Comparison of ENCODE assay signal across 15 cellular contexts in the genomic region with DNA sequence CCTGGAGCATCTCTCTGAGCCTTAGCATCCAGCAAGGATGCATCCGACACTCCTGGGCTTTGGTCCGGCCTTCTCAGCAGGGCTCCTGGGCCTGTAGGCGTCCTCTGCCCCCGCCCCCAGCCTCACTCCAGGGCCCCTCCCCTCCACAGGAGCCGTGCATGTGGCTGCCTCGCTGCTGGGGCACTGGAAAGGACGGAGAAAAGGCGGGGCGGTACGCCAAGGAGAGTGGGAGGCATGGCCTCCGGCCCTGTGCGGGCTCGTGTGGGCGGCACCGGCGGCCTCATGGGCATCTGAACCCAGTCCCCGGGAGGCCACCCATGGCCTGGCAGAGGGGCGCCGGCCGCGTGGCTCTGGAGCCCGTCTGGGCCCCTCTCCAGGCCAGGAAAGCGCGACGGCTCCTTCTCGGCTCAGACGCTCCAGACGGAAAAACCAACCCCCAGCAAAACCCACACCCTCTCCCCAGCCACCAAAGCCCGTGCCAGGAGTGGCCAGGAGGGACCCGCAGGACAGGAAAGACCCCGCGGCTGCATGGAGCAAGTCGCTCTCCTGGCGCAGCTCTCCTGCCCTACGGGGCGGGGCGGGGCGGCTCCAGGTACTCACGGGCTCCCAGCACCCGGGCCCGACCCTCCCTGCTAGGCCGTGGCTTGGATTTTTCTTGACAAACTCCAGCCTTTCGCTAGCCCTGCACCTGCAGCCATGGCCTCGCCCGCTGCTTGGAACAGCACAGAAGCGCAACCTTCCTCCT.
DNase-seq lines count a peak whose midpoint lies in the region; ATAC-seq and TF ChIP-seq lines count a peak whose summit lies in the region.
"Had no signal": no experiment of that assay in that cellular context is flagged by ENCODE, and none has a peak within 500 bp of the region (broad histone marks: within the 10 kb centered on the region; RNA-seq: fewer than 3 reads in every experiment).

No MANE protein-coding gene starts in this region.

- H3K4me3 Mint-ChIP-seq in H9 (no peak overlapping the region), endodermal cell (no peak overlapping the region)
- H3K4me3 Mint-ChIP-seq: CD14-positive monocyte; CD8-positive, alpha-beta T cell had no signal

- H3K79me2 ChIP-seq in H9 (ENCODE audit: insufficient read depth, low read length) (no peaks in the 10 kb centered on the region), MM.1S (ENCODE audit: low read length) (no peaks in the 10 kb centered on the region)

- no peak overlapping the region for H3K14ac ChIP-seq in H9 (ENCODE audit: insufficient read depth, low read length)

- no peaks in the 10 kb centered on the region for H3K79me1 ChIP-seq in H9 (ENCODE audit: insufficient read depth, low read depth, low read length, poor library complexity, severe bottlenecking)

- H3K9ac ChIP-seq in H9 (ENCODE audit: extremely low read depth, insufficient read length, low read length) (no peak overlapping the region), endodermal cell (ENCODE audit: extremely low read depth, low read length, poor library complexity, severe bottlenecking) (no peak overlapping the region), MM.1S (ENCODE audit: low read length) (no peak overlapping the region)

- DNase-seq in H9 (peak; percentile 37), endodermal cell (peak; percentile 58), islet precursor cell (peak; percentile 51), aorta (no peak), GM13977 (ENCODE audit: low spot score) (no peak), glomerular visceral epithelial cell (ENCODE audit: extremely low spot score) (no peak), MM.1S (no peak)
- DNase-seq: CD8-positive, alpha-beta T cell; COR-L47; DMS153; DND-41; GF-D8 had no signal

- no peaks in the 10 kb centered on the region for H4K20me1 ChIP-seq in H9 (ENCODE audit: control insufficient read depth, insufficient read depth, insufficient read length)
- no peaks in the 10 kb centered on the region for H4K20me1 ChIP-seq in MM.1S (ENCODE audit: insufficient read depth, low read length)

- no peaks in the 10 kb centered on the region for H3K4me1 ChIP-seq in H9 (ENCODE audit: insufficient read depth, low read length)
- no peaks in the 10 kb centered on the region for H3K4me1 ChIP-seq in endodermal cell (ENCODE audit: control insufficient read depth, insufficient read depth, low read length)
- no peaks in the 10 kb centered on the region for H3K4me1 ChIP-seq in aorta (ENCODE audit: control insufficient read depth in 1 of 2, insufficient read depth in 2 of 2, low read length in 2 of 2)
- H3K4me1 ChIP-seq in MM.1S (ENCODE audit: low read length), result no peaks in the 10 kb centered on the region
- H3K4me1 ChIP-seq: A549 had no signal

- H3K9me3 Mint-ChIP-seq in H9 (no peaks in the 10 kb centered on the region), endodermal cell (peaks cover 2% of the 10 kb centered on the region)
- H3K9me3 Mint-ChIP-seq: CD8-positive, alpha-beta T cell had no signal

- H2BK120ac ChIP-seq in H9 (ENCODE audit: low read depth, low read length, poor library complexity, severe bottlenecking), result no peak overlapping the region

- no peak overlapping the region for H3K18ac ChIP-seq in H9 (ENCODE audit: insufficient read length, low read depth, low read length)

- H3K27ac Mint-ChIP-seq in H9, result no peak overlapping the region
- H3K27ac Mint-ChIP-seq in endodermal cell, result no peak overlapping the region
- H3K27ac Mint-ChIP-seq: CD14-positive monocyte; CD8-positive, alpha-beta T cell had no signal

- no peak overlapping the region for H4K8ac ChIP-seq in H9 (replicated peaks; ENCODE audit: insufficient read length, low read depth, low read length)

- H3K27me3 Mint-ChIP-seq in H9 (ENCODE audit: low read depth) (no peaks in the 10 kb centered on the region), endodermal cell (ENCODE audit: insufficient read depth) (no peaks in the 10 kb centered on the region)

- no peaks in the 10 kb centered on the region for H3F3A ChIP-seq in MM.1S (ENCODE audit: insufficient read depth, low read length)

- H3T11ph ChIP-seq in H9 (ENCODE audit: low read length), result no peak overlapping the region

- H3K36me3 ChIP-seq in endodermal cell (ENCODE audit: control insufficient read depth, insufficient read depth, low read length) (no peaks in the 10 kb centered on the region), aorta (ENCODE audit: control insufficient read depth in 1 of 2, insufficient read depth in 2 of 2, low read length in 1 of 2) (no peaks in the 10 kb centered on the region), MM.1S (replicated peaks; ENCODE audit: insufficient read depth, low read length) (no peaks in the 10 kb centered on the region)

- no peak overlapping the region for H2BK5ac ChIP-seq in H9 (ENCODE audit: insufficient read length, low read length)

- peak; percentile 52 for ATAC-seq in aorta (ENCODE audit: low FRiP score)
- ATAC-seq: A549; CD8-positive, alpha-beta T cell; HepG2 had no signal

- no peak overlapping the region for H2BK15ac ChIP-seq in H9 (ENCODE audit: low read depth, low read length)

- no peak overlapping the region for H3K4me3 ChIP-seq in endodermal cell (ENCODE audit: low read length)
- no peak overlapping the region for H3K4me3 ChIP-seq in aorta (ENCODE audit: low read length in 2 of 2)
- no peak overlapping the region for H3K4me3 ChIP-seq in MM.1S (ENCODE audit: low read length)
- H3K4me3 ChIP-seq: A549 had no signal

- TF ChIP-seq CTCF in H9 (conservative IDR thresholded peaks at IDR 0.05), result no peak
- TF ChIP-seq CTCF in endodermal cell (conservative IDR thresholded peaks at IDR 0.05), result no peak
- no peak for TF ChIP-seq CTCF in GM13977 (IDR thresholded peaks at IDR 0.05; ENCODE audit: extremely low read depth, insufficient read depth, missing control alignments)
- TF ChIP-seq CTCF in MM.1S (IDR thresholded peaks at IDR 0.05; ENCODE audit: low read length), result no peak

- H2AFZ ChIP-seq in H9 (ENCODE audit: low read length) (no peak overlapping the region), MM.1S (ENCODE audit: low read length) (no peak overlapping the region)

- no peak overlapping the region for H3K56ac ChIP-seq in H9 (ENCODE audit: insufficient read length, low read depth, low read length)

- no peak overlapping the region for H4K5ac ChIP-seq in H9 (ENCODE audit: insufficient read length, low read depth, low read length)

- H3K23ac ChIP-seq in H9 (ENCODE audit: insufficient read length, low read depth, low read length), result no peak overlapping the region

- H3K4me2 ChIP-seq in H9 (ENCODE audit: insufficient read depth, insufficient read length, low read length) (no peak overlapping the region), MM.1S (ENCODE audit: low read depth, low read length) (no peak overlapping the region)
- H3K4me2 ChIP-seq: A549 had no signal

- H2BK12ac ChIP-seq in H9 (ENCODE audit: insufficient read length, low read depth, low read length), result no peak overlapping the region

- no peak overlapping the region for H3K4ac ChIP-seq in H9 (ENCODE audit: low read depth, low read length)

- no CpG with 5 or more reads among the region's 46 CpGs for WGBS in H9 (ENCODE audit: extremely low coverage, insufficient read length, low lambda C conversion rate)
- WGBS in endodermal cell (ENCODE audit: insufficient coverage in 1 of 2, insufficient read length in 1 of 2), 2 experiments, result 93 to 96% methylated on average over 9 to 46 of the region's 46 CpGs
- WGBS in aorta, 2 donors, result 74 to 83% methylated on average over 41 to 46 of the region's 46 CpGs

- H3K4me1 Mint-ChIP-seq in H9, result peaks cover 0 to 12% of the 10 kb centered on the region in 2 experiments; a peak in 3 of 4 replicates
- H3K4me1 Mint-ChIP-seq in endodermal cell, result peaks cover 13% of the 10 kb centered on the region
- H3K4me1 Mint-ChIP-seq: CD14-positive monocyte had no signal

- no peaks in the 10 kb centered on the region for H3K9me3 ChIP-seq in H9 (ENCODE audit: control insufficient read depth, low read depth, low read length)
- H3K9me3 ChIP-seq in endodermal cell (ENCODE audit: control insufficient read depth, low read length), result no peaks in the 10 kb centered on the region
- peaks cover 3% of the 10 kb centered on the region for H3K9me3 ChIP-seq in aorta (ENCODE audit: control insufficient read depth, low read length)
- no peaks in the 10 kb centered on the region for H3K9me3 ChIP-seq in MM.1S (replicated peaks; ENCODE audit: insufficient read depth, low read length)
- H3K9me3 ChIP-seq: A549 had no signal

- H3K36me3 Mint-ChIP-seq in H9 (ENCODE audit: insufficient read depth in 1 of 3, low read depth in 3 of 3) (no peaks in the 10 kb centered on the region; a peak in 1 of 7 replicates), endodermal cell (ENCODE audit: low read depth) (no peaks in the 10 kb centered on the region)
- H3K36me3 Mint-ChIP-seq: CD14-positive monocyte; CD8-positive, alpha-beta T cell had no signal

- in situ Hi-C loops in GM13977 (cut with MboI; ENCODE audit: low pct_unique_long_range_greater_than_20kb, low sequenced_read_pairs, unreplicated experiment), result no loop called here

- intact Hi-C loops in aorta (cut with DNase I), result no loop called here

- H3K27ac ChIP-seq in H9 (ENCODE audit: insufficient read length, low read depth, low read length) (no peak overlapping the region), endodermal cell (ENCODE audit: low read depth, low read length) (no peak overlapping the region), aorta (ENCODE audit: low read depth in 1 of 2, low read length in 2 of 2) (no peak overlapping the region), MM.1S (ENCODE audit: low read length) (no peak overlapping the region)
- H3K27ac ChIP-seq: A549 had no signal

- H2AK5ac ChIP-seq in H9 (ENCODE audit: insufficient read length, low read length), result no peak overlapping the region

- H3K27me3 ChIP-seq in H9 (ENCODE audit: insufficient read depth, low read length), result no peaks in the 10 kb centered on the region
- no peaks in the 10 kb centered on the region for H3K27me3 ChIP-seq in endodermal cell (ENCODE audit: control insufficient read depth, insufficient read depth, low read length, poor library complexity, severe bottlenecking)
- peaks cover 0 to 8% of the 10 kb centered on the region in 2 donors for H3K27me3 ChIP-seq in aorta (ENCODE audit: control insufficient read depth in 1 of 2, insufficient read depth in 2 of 2, low read length in 1 of 2)
- H3K27me3 ChIP-seq in MM.1S (replicated peaks; ENCODE audit: insufficient read depth, low read length), result no peaks in the 10 kb centered on the region

- H2BK20ac ChIP-seq in H9 (ENCODE audit: low read depth, low read length, poor library complexity, severe bottlenecking), result no peak overlapping the region

- no peak overlapping the region for H4K91ac ChIP-seq in H9 (ENCODE audit: insufficient read length, low read depth, low read length)

- H3K9me2 ChIP-seq in MM.1S (replicated peaks; ENCODE audit: insufficient read depth, low read length), result no peaks in the 10 kb centered on the region

- H3K23me2 ChIP-seq in H9 (ENCODE audit: insufficient read length, low read depth, low read length, poor library complexity, severe bottlenecking), result no peaks in the 10 kb centered on the region

Comparison
In these comparisons a context has a peak if more than half of its experiments do, and no peak if none do; other contexts are left out.
1. DNase-seq: peak in H9 (single experiment), endodermal cell (single experiment) and islet precursor cell (single experiment); none in aorta (0 of 2), GM13977 (single experiment), glomerular visceral epithelial cell (single experiment) and MM.1S (single experiment).